In the genomic region with DNA sequence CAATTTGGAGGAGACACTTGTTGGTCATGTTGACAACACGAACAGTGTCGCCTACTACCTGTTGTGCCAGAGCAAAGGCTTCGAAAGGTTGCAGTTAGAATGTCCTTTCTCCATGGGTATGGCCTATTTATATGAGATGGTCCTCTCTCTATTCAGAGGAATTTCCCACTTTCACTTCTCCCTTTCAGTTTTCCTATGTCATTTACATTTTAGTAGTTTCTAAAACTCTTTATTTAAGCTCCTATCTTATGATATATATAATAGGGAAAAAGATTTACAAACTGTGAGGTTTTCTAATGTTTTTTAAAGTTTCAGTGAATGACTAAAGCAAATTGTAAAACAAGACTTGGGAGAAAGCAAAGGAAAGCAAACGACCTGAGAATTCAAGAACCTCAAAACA, we compare ENCODE assay signal across 1 cellular context.
TF ChIP-seq lines count a peak whose summit lies in the region.

A gene (minus strand): TSS at position 101 of the 400 bp plus-strand sequence. CDS start 73 bp downstream, at position 28.

TF ChIP-seq in HEK293, 187 proteins besides CTCF, POLR2A, EP300 and RAD21 (continued from another document):
- TF ChIP-seq, protein P1, sequence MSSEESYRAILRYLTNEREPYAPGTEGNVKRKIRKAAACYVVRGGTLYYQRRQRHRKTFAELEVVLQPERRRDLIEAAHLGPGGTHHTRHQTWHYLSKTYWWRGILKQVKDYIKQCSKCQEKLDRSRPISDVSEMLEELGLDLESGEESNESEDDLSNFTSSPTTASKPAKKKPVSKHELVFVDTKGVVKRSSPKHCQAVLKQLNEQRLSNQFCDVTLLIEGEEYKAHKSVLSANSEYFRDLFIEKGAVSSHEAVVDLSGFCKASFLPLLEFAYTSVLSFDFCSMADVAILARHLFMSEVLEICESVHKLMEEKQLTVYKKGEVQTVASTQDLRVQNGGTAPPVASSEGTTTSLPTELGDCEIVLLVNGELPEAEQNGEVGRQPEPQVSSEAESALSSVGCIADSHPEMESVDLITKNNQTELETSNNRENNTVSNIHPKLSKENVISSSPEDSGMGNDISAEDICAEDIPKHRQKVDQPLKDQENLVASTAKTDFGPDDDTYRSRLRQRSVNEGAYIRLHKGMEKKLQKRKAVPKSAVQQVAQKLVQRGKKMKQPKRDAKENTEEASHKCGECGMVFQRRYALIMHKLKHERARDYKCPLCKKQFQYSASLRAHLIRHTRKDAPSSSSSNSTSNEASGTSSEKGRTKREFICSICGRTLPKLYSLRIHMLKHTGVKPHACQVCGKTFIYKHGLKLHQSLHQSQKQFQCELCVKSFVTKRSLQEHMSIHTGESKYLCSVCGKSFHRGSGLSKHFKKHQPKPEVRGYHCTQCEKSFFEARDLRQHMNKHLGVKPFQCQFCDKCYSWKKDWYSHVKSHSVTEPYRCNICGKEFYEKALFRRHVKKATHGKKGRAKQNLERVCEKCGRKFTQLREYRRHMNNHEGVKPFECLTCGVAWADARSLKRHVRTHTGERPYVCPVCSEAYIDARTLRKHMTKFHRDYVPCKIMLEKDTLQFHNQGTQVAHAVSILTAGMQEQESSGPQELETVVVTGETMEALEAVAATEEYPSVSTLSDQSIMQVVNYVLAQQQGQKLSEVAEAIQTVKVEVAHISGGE (tag by site-specific recombination; conservative IDR thresholded peaks at IDR 0.05; ENCODE audit: low read depth) = no peak
